1 cellular context compared by ENCODE assay signal in genomic region chr18:57848374-57848773, GRCh38. TPM values are rescaled to one million over a fixed set of nuclear protein-coding genes. Genes with fewer than 3 reads are reported as not detected.
"Had no signal": no experiment of that assay in that cellular context is flagged by ENCODE, and none has a peak within 500 bp of the region (broad histone marks: within the 10 kb centered on the region; RNA-seq: fewer than 3 reads in every experiment).

No MANE protein-coding gene starts in this region.

RNA-seq across cellular contexts. Expression of gene ATP8B1, which starts 45.3 kb away (rescaled TPM):
- total RNA-seq: T-helper 17 cell had no signal
